In the genomic region with DNA sequence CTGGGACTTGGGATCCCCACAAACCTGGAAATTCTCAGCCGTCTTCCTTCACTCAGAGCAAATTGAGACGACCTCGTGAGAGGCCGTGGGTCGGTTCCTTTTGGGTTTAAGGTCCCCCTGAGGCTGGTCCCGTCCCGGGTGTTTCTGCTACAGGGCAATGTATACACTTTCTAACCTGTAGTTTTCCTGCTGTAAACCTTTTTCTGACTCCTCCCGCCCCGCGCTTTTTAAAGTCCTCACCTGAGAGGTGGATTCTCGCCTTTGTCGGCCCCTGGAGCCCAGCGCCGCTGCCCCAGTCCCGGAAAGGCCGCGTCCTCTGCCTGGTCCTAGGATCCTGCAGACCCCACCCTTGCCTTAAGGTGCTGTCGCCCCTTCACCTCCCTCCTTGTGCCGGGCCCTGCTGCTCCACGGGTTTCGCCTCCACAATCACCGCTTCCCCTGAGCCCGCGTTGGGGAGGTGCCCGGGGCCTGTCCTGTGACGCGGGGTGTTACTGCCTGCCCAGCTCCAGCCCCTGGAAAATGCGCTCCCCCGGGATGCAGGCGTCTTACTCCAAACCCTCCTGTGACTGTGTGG, we compare ENCODE assay signal across 8 cellular contexts. TPM values are rescaled to one million over a fixed set of nuclear protein-coding genes. Genes with fewer than 3 reads are reported as not detected.
DNase-seq lines count a peak whose midpoint lies in the region; ATAC-seq lines count a peak whose summit lies in the region.

No MANE protein-coding gene starts in this region.

- peaks cover 38% of the 10 kb centered on the region for H3K36me3 ChIP-seq in KOPT-K1 (ENCODE audit: insufficient read depth, low read length)

- intact Hi-C loops in right cardiac atrium (cut with DNase I): no loop called here
- intact Hi-C loops in sciatic nerve (cut with DNase I): no loop called here

- DNase-seq in ELF-1 (ENCODE audit: low read depth, low spot score) (peak; percentile 48), right cardiac atrium (peak; percentile 60 to 76 (median 70)), sciatic nerve (ENCODE audit: low spot score) (peak; percentile 58)
- DNase-seq in activated CD4-positive, CD25-positive, alpha-beta regulatory T cell treated with anti-CD3 and anti-CD28 coated beads, Interleukin-2, amount 50 U/mL, for 72 hours: no peak

- peaks cover 23% of the 10 kb centered on the region for H3K9me3 ChIP-seq in KOPT-K1 (ENCODE audit: insufficient read depth, low read length, poor library complexity, severe bottlenecking)
- H3K9me3 ChIP-seq in right cardiac atrium (ENCODE audit: control insufficient read depth, low read length): no peaks in the 10 kb centered on the region

- H3K27me3 ChIP-seq in right cardiac atrium (ENCODE audit: control insufficient read depth, insufficient read depth): no peaks in the 10 kb centered on the region

- H3K36me3 Mint-ChIP-seq in activated naive CD4-positive, alpha-beta T cell treated with anti-CD3 and anti-CD28 coated beads, Interleukin-2, amount 50 U/mL, for 24 hours: peaks cover 28% of the 10 kb centered on the region

- WGBS in right cardiac atrium: under 1% methylated on average over 30 of the region's 30 CpGs

- H3K4me1 Mint-ChIP-seq in activated naive CD4-positive, alpha-beta T cell treated with anti-CD3 and anti-CD28 coated beads, Interleukin-2, amount 50 U/mL, for 24 hours: peaks cover 46% of the 10 kb centered on the region

- H3K4me3 ChIP-seq in right cardiac atrium (ENCODE audit: low read length): peak overlapping the region; percentile 73

- no peaks in the 10 kb centered on the region for H3K4me1 ChIP-seq in right cardiac atrium (ENCODE audit: control insufficient read depth, insufficient read depth, low read length)

- H3K27me3 Mint-ChIP-seq in activated naive CD4-positive, alpha-beta T cell treated with anti-CD3 and anti-CD28 coated beads, Interleukin-2, amount 50 U/mL, for 24 hours: no peaks in the 10 kb centered on the region

- H3K4me3 Mint-ChIP-seq in activated naive CD4-positive, alpha-beta T cell treated with anti-CD3 and anti-CD28 coated beads, Interleukin-2, amount 50 U/mL, for 24 hours: peak overlapping the region; percentile 91

- ATAC-seq in GM21723 (IDR thresholded peaks at IDR 0.05; ENCODE audit: unreplicated experiment) (peak; percentile 29), right cardiac atrium (peak; percentile 52 to 71), sciatic nerve (peak; percentile 38), GM18873 (IDR thresholded peaks at IDR 0.05; ENCODE audit: low FRiP score, unreplicated experiment) (no peak)

- H3K9me3 Mint-ChIP-seq in activated naive CD4-positive, alpha-beta T cell treated with anti-CD3 and anti-CD28 coated beads, Interleukin-2, amount 50 U/mL, for 24 hours: no peaks in the 10 kb centered on the region

- H3K27ac ChIP-seq in KOPT-K1 (ENCODE audit: low read depth, low read length, poor library complexity, severe bottlenecking): peak overlapping the region; percentile 75
- H3K27ac ChIP-seq in right cardiac atrium (ENCODE audit: low read length): peak overlapping the region; percentile 49

- H3K27ac Mint-ChIP-seq in activated naive CD4-positive, alpha-beta T cell treated with anti-CD3 and anti-CD28 coated beads, Interleukin-2, amount 50 U/mL, for 24 hours: peak overlapping the region; percentile 95

RNA-seq across cellular contexts. Expression of a gene that starts 0.4 kb away (rescaled TPM):
- 1 to 10 TPM; 4.2 to 5.6 (median 5.1) TPM for total RNA-seq in right cardiac atrium
- polyA plus RNA-seq in right cardiac atrium: 4.4 TPM
- 10.4 TPM for total RNA-seq in sciatic nerve

RNA-seq across cellular contexts. Expression of a gene that starts 35.4 kb away (rescaled TPM):
- total RNA-seq in right cardiac atrium (1 to 10 TPM; 1.4 to 2.4 (median 1.8) TPM), sciatic nerve (3.3 TPM)
- polyA plus RNA-seq in right cardiac atrium: 0.86 TPM

RNA-seq across cellular contexts. Expression of a gene that starts 37.2 kb away (rescaled TPM):
- total RNA-seq in right cardiac atrium (1 to 10 TPM; 4.3 to 6.2 (median 4.4) TPM), sciatic nerve (17.1 TPM)
- 2.5 TPM for polyA plus RNA-seq in right cardiac atrium
